Comparison of ENCODE assay signal across 26 cellular contexts in genomic region chr5:113902917-113903681, GRCh38.
A peak's percentile ranks its signal among the peaks of the same experiment; 100 is the strongest.
DNase-seq lines count a peak whose midpoint lies in the region; ATAC-seq, FAIRE-seq and TF ChIP-seq lines count a peak whose summit lies in the region.
"Had no signal": no experiment of that assay in that cellular context is flagged by ENCODE, and none has a peak within 500 bp of the region (broad histone marks: within the 10 kb centered on the region; RNA-seq: fewer than 3 reads in every experiment).

No MANE protein-coding gene starts in this region.

- H3K9me3 Mint-ChIP-seq in mesothelial cell of epicardium = peaks cover 4% of the 10 kb centered on the region
- H3K9me3 Mint-ChIP-seq: GM23338, HFFc6 had no signal

- no peak for TF ChIP-seq CTCF in D721Med (IDR thresholded peaks at IDR 0.05; ENCODE audit: insufficient read depth, missing control alignments)
- no peak for TF ChIP-seq CTCF in K562 (IDR thresholded peaks at IDR 0.05 in 2 of 3, conservative IDR thresholded peaks at IDR 0.05 in 1 of 3; ENCODE audit: insufficient read depth in 2 of 3, low read depth in 1 of 3, low read length in 3 of 3)
- TF ChIP-seq CTCF in mesothelial cell of epicardium (IDR thresholded peaks at IDR 0.05; ENCODE audit: unreplicated experiment) = no peak

- no peaks in the 10 kb centered on the region for H3K4me1 ChIP-seq in K562 (replicated peaks in 1 of 2; ENCODE audit: control insufficient read depth in 2 of 2, insufficient read depth in 2 of 2, low read length in 2 of 2)
- H3K4me1 ChIP-seq: HAP-1, SJSA1 had no signal

- H3K4me3 ChIP-seq in K562 = no peak overlapping the region
- H3K4me3 ChIP-seq: GM23338, HAP-1, SJSA1 had no signal

- DNase-seq in D721Med (ENCODE audit: insufficient read length, low spot score) (no peak), NCI-H82 treated with DMSO at 0.1 percent for 48 hours (lab: John Stamatoyannopoulos, UW; ENCODE audit: unreplicated experiment) (peak; percentile 44), K562 (ENCODE audit: extremely low read depth in 1 of 4, low spot score in 3 of 4) (no peak), mesothelial cell of epicardium (ENCODE audit: low spot score in 2 of 2, unreplicated experiment in 2 of 2) (no peak), sciatic nerve (ENCODE audit: low spot score) (no peak), GM19238 (ENCODE audit: insufficient read length, low spot score) (no peak)
- DNase-seq: HFFc6, MM.1S, NCI-H1048, NCI-H1417, NCI-H187, NCI-H2081 treated with DMSO at 0.1 percent for 48 hours, NCI-H2171, NCI-H345, NCI-H524, NCI-H748 treated with DMSO at 0.1 percent for 48 hours, Right ventricle myocardium superior, RPMI8226 had no signal

- H3K9me1 ChIP-seq in K562 (ENCODE audit: control insufficient read depth, insufficient read depth, low read length) = no peaks in the 10 kb centered on the region

- ATAC-seq in K562 = no peak
- ATAC-seq in sciatic nerve = no peak
- no peak for ATAC-seq in HG02798 (IDR thresholded peaks at IDR 0.05; ENCODE audit: poor library complexity, unreplicated experiment)

- no peak for TF ChIP-seq EP300 in K562 (IDR thresholded peaks at IDR 0.05; ENCODE audit: low read length)

- H3K4me2 ChIP-seq in K562 (ENCODE audit: insufficient read depth, low read length) = no peak overlapping the region
- H3K4me2 ChIP-seq: GM23338, KMS-11 had no signal

- intact Hi-C loops in K562 (cut with micrococcal nuclease) (no loop called here), sciatic nerve (cut with DNase I) (no loop called here)

- no peak for TF ChIP-seq POLR2A in K562 (conservative IDR thresholded peaks at IDR 0.05)

- in situ Hi-C loops in K562 (cut with MboI) = no loop called here

- H3K36me3 ChIP-seq in K562 (ENCODE audit: control insufficient read depth, insufficient read depth, low read length) = no peaks in the 10 kb centered on the region
- H3K36me3 ChIP-seq: HAP-1, SJSA1 had no signal

- no peak overlapping the region for H3K4me3 Mint-ChIP-seq in mesothelial cell of epicardium
- H3K4me3 Mint-ChIP-seq: B cell, CD14-positive monocyte, GM23338, HFFc6 had no signal

- WGBS in K562 (ENCODE audit: insufficient coverage, low coverage, missing lambda C conversion rate) = 3% methylated on average over 2 of the region's 2 CpGs

- no peak overlapping the region for H2AFZ ChIP-seq in K562 (ENCODE audit: low read depth, low read length)
- H2AFZ ChIP-seq: GM23338 had no signal

- peaks cover 53% of the 10 kb centered on the region for H3K4me1 Mint-ChIP-seq in mesothelial cell of epicardium
- H3K4me1 Mint-ChIP-seq: B cell, CD14-positive monocyte, GM23338 had no signal

- no peak overlapping the region for H3K27ac ChIP-seq in K562 (ENCODE audit: extremely low read depth, low read depth, low read length)
- H3K27ac ChIP-seq: KMS-11, SJSA1 had no signal

- no peak overlapping the region for H3K9ac ChIP-seq in K562 (ENCODE audit: insufficient read depth in 1 of 2, low read depth in 2 of 2, low read length in 2 of 2)
- H3K9ac ChIP-seq: KMS-11 had no signal

- no peaks in the 10 kb centered on the region for H3K27me3 ChIP-seq in K562 (ENCODE audit: control insufficient read depth in 2 of 2, insufficient read depth in 2 of 2, low read length in 2 of 2)

- no TSS peak for BruUV-seq in K562 (replicated peaks; lab: Mats Ljungman, UMichigan)

- FAIRE-seq in D721Med (lab: Jason Lieb, UNC) = peak; percentile 93
- no peak for FAIRE-seq in K562 (lab: Jason Lieb, UNC)
- FAIRE-seq: HTR-8/SVneo had no signal

- H3K27ac Mint-ChIP-seq in mesothelial cell of epicardium = peak overlapping the region; percentile 52
- H3K27ac Mint-ChIP-seq: B cell, CD14-positive monocyte, GM23338, HFFc6 had no signal

- no peaks in the 10 kb centered on the region for H4K20me1 ChIP-seq in K562 (replicated peaks; ENCODE audit: control insufficient read depth, insufficient read depth, low read length)

- CTCF ChIA-PET in K562 (lab: Yijun Ruan, JAX; ENCODE audit: low intra/inter-chr PET ratio) = no interaction called here

- POLR2A ChIA-PET in K562 (lab: Yijun Ruan, JAX) = no interaction called here

- H3K36me3 Mint-ChIP-seq in mesothelial cell of epicardium = peaks cover 2% of the 10 kb centered on the region
- H3K36me3 Mint-ChIP-seq: CD14-positive monocyte had no signal

- H3K27me3 Mint-ChIP-seq in mesothelial cell of epicardium (ENCODE audit: low read depth) = no peaks in the 10 kb centered on the region
- H3K27me3 Mint-ChIP-seq: B cell had no signal

- TF ChIP-seq RAD21 in K562 (CRISPR knock-in tag; conservative IDR thresholded peaks at IDR 0.05 in 1 of 2, IDR thresholded peaks at IDR 0.05 in 1 of 2) = no peak

- no peaks in the 10 kb centered on the region for H3K79me2 ChIP-seq in K562 (ENCODE audit: control insufficient read depth, insufficient read depth, low read length)

- H3K9me3 ChIP-seq in K562 (replicated peaks; ENCODE audit: control insufficient read depth, insufficient read depth, low read depth, low read length) = no peaks in the 10 kb centered on the region
- H3K9me3 ChIP-seq: HAP-1, SJSA1 had no signal

TF ChIP-seq in K562, 482 proteins besides CTCF, POLR2A, EP300 and RAD21:
- peak; percentile 56 for TF ChIP-seq MAFK (IDR thresholded peaks at IDR 0.05; ENCODE audit: low read length)
- no peak for TF ChIP-seq CBX3 (IDR thresholded peaks at IDR 0.05; ENCODE audit: borderline replicate concordance in 1 of 2, low read length in 2 of 2)
- TF ChIP-seq ZNF316 (IDR thresholded peaks at IDR 0.05) = peak; percentile 62; the same call in 1 of the 2 replicates
- no peak for TF ChIP-seq SIRT6 (IDR thresholded peaks at IDR 0.05; ENCODE audit: low read depth, low read length)
- peak; percentile 35; the same call in 1 of the 2 replicates for TF ChIP-seq MAFG (tag; conservative IDR thresholded peaks at IDR 0.05)
- peak; percentile 58 for TF ChIP-seq MAFF (IDR thresholded peaks at IDR 0.05; ENCODE audit: low read length)
- no peak for TF ChIP-seq KLF16 (IDR thresholded peaks at IDR 0.05)
